Comparison of ENCODE assay signal across 8 cellular contexts in genomic region chr6:44338228-44339122, GRCh38. TPM values are rescaled to one million over a fixed set of nuclear protein-coding genes. Genes with fewer than 3 reads are reported as not detected.
DNase-seq lines count a peak whose midpoint lies in the region; ATAC-seq and TF ChIP-seq lines count a peak whose summit lies in the region.

No MANE protein-coding gene starts in this region.

- H3K4me1 ChIP-seq in H9 (ENCODE audit: insufficient read depth, low read length) (peaks cover 2% of the 10 kb centered on the region; the same call in 1 of the 2 replicates), right cardiac atrium (ENCODE audit: control insufficient read depth, insufficient read depth, low read length) (no peaks in the 10 kb centered on the region), gastrocnemius medialis (no peaks in the 10 kb centered on the region)

- no peak overlapping the region for H2BK15ac ChIP-seq in H9 (ENCODE audit: low read depth, low read length)

- WGBS in H9 (ENCODE audit: extremely low coverage, insufficient read length, low lambda C conversion rate), result no CpG with 5 or more reads among the region's 11 CpGs
- WGBS in right cardiac atrium, result 4% methylated on average over 11 of the region's 11 CpGs

- H2BK12ac ChIP-seq in H9 (ENCODE audit: insufficient read length, low read depth, low read length), result no peak overlapping the region

- H3K4ac ChIP-seq in H9 (ENCODE audit: low read depth, low read length), result no peak overlapping the region

- H2AFZ ChIP-seq in H9 (ENCODE audit: low read length), result no peak overlapping the region

- no peak overlapping the region for H4K5ac ChIP-seq in H9 (ENCODE audit: insufficient read length, low read depth, low read length)

- H3K27me3 ChIP-seq in H9 (ENCODE audit: insufficient read depth, low read length) (no peaks in the 10 kb centered on the region), right cardiac atrium (ENCODE audit: control insufficient read depth, insufficient read depth) (no peaks in the 10 kb centered on the region), gastrocnemius medialis (peaks cover 12 to 20% (median 16%) of the 10 kb centered on the region in 3 donors)

- H3K27ac Mint-ChIP-seq in H9, result 0 out of 7 replicates have a peak overlapping the region, but pooled peaks of 1 of the 3 experiments have one; percentile 52

- H3K9ac ChIP-seq in H9 (ENCODE audit: extremely low read depth, insufficient read length, low read length), result no peak overlapping the region

- H3K4me3 ChIP-seq in right cardiac atrium (ENCODE audit: low read length), result no peak overlapping the region
- H3K4me3 ChIP-seq in gastrocnemius medialis, result no peak overlapping the region

- no peak overlapping the region for H3K4me2 ChIP-seq in H9 (ENCODE audit: insufficient read depth, insufficient read length, low read length)

- H3K79me2 ChIP-seq in H9 (ENCODE audit: insufficient read depth, low read length), result no peaks in the 10 kb centered on the region

- intact Hi-C loops in right cardiac atrium (cut with DNase I) (loop anchor here in 3 of 4 donors (1.0 to 10.0 kb wide), 5 partner anchors 64 to 244 kb away; partner anchors contain the start of genes NFKBIE (in 1 of the 3) and TMEM151B (in 1 of the 3)), gastrocnemius medialis (cut with DNase I; ENCODE audit: low total_unique reads) (loop anchor here (1.0 to 5.0 kb wide), 3 partner anchors 70 to 241 kb away; no protein-coding TSS in a partner anchor)

- H3K23ac ChIP-seq in H9 (ENCODE audit: insufficient read length, low read depth, low read length), result no peak overlapping the region

- in situ Hi-C loops in gastrocnemius medialis (cut with MboI; ENCODE audit: low sequenced_read_pairs in 4 of 4), result loop anchor here in 2 of 4 donors (5.0 to 25.0 kb wide), 2 partner anchors 71 to 176 kb away; partner anchors contain the start of genes CAPN11 (in 2 of the 2) and NFKBIE (in 1 of the 2)

- H3K14ac ChIP-seq in H9 (ENCODE audit: insufficient read depth, low read length), result no peak overlapping the region

- peak; percentile 46 for DNase-seq in COLO668 (lab: John Stamatoyannopoulos, UW; ENCODE audit: unreplicated experiment)
- peak; percentile 74 for DNase-seq in H9
- DNase-seq in NCI-H187 (lab: John Stamatoyannopoulos, UW), result peak; percentile 37 to 70
- peak; percentile 17 to 61 (median 42) for DNase-seq in T-helper 1 cell
- peak in 38 of 56 donors; percentile 4 to 79 (median 28) for DNase-seq in amygdala (lab: John Stamatoyannopoulos, UW)
- DNase-seq in right cardiac atrium, result peak; percentile 19 to 80 (median 73)
- peak; percentile 13 to 40 for DNase-seq in gastrocnemius medialis

- H3K56ac ChIP-seq in H9 (ENCODE audit: insufficient read length, low read depth, low read length), result no peak overlapping the region

- TF ChIP-seq CTCF in H9 (conservative IDR thresholded peaks at IDR 0.05) (peak; percentile 88), gastrocnemius medialis (IDR thresholded peaks at IDR 0.05 in 4 of 5, conservative IDR thresholded peaks at IDR 0.05 in 1 of 5) (peak; percentile 37 to 73 (median 68))

- H4K20me1 ChIP-seq in H9 (ENCODE audit: control insufficient read depth, insufficient read depth, insufficient read length), result no peaks in the 10 kb centered on the region

- H4K8ac ChIP-seq in H9 (replicated peaks; ENCODE audit: insufficient read length, low read depth, low read length), result no peak overlapping the region

- no peaks in the 10 kb centered on the region for H3K79me1 ChIP-seq in H9 (ENCODE audit: insufficient read depth, low read depth, low read length, poor library complexity, severe bottlenecking)

- H3K18ac ChIP-seq in H9 (ENCODE audit: insufficient read length, low read depth, low read length), result no peak overlapping the region

- H3K23me2 ChIP-seq in H9 (ENCODE audit: insufficient read length, low read depth, low read length, poor library complexity, severe bottlenecking), result no peaks in the 10 kb centered on the region

- TF ChIP-seq POLR2A in gastrocnemius medialis (IDR thresholded peaks at IDR 0.05), result no peak

- peaks cover 33 to 35% of the 10 kb centered on the region in 2 experiments for H3K4me1 Mint-ChIP-seq in H9

- no peak overlapping the region for H3T11ph ChIP-seq in H9 (ENCODE audit: low read length)

- H2BK20ac ChIP-seq in H9 (ENCODE audit: low read depth, low read length, poor library complexity, severe bottlenecking), result no peak overlapping the region

- H3K9me3 ChIP-seq in H9 (ENCODE audit: control insufficient read depth, low read depth, low read length) (no peaks in the 10 kb centered on the region), right cardiac atrium (ENCODE audit: control insufficient read depth, low read length) (no peaks in the 10 kb centered on the region), gastrocnemius medialis (no peaks in the 10 kb centered on the region)

- H4K91ac ChIP-seq in H9 (ENCODE audit: insufficient read length, low read depth, low read length), result no peak overlapping the region

- ATAC-seq in right cardiac atrium (peak; percentile 71 to 73), gastrocnemius medialis (peak; percentile 75 to 93), GM21737 (IDR thresholded peaks at IDR 0.05; ENCODE audit: unreplicated experiment) (no peak)

- H3K27ac ChIP-seq in H9 (ENCODE audit: insufficient read length, low read depth, low read length) (no peak overlapping the region), right cardiac atrium (ENCODE audit: low read length) (no peak overlapping the region), gastrocnemius medialis (no peak overlapping the region)

- no peak overlapping the region for H2BK120ac ChIP-seq in H9 (ENCODE audit: low read depth, low read length, poor library complexity, severe bottlenecking)

- no peak overlapping the region for H2BK5ac ChIP-seq in H9 (ENCODE audit: insufficient read length, low read length)

- no peaks in the 10 kb centered on the region; a peak in 1 of 5 replicates for H3K9me3 Mint-ChIP-seq in H9

- no peaks in the 10 kb centered on the region for H3K36me3 ChIP-seq in gastrocnemius medialis

- no peak overlapping the region; a peak in 1 of 5 replicates for H3K4me3 Mint-ChIP-seq in H9

- H2AK5ac ChIP-seq in H9 (ENCODE audit: insufficient read length, low read length), result no peak overlapping the region

- H3K27me3 Mint-ChIP-seq in H9 (ENCODE audit: low read depth), result peaks cover 3% of the 10 kb centered on the region

- H3K36me3 Mint-ChIP-seq in H9 (ENCODE audit: insufficient read depth in 1 of 3, low read depth in 3 of 3), result no peaks in the 10 kb centered on the region

RNA-seq across cellular contexts. Expression of gene SPATS1, which starts 4.0 kb away (rescaled TPM):
- not detected in 2 replicates for total RNA-seq in H9 (2021)
- not detected for total RNA-seq in right cardiac atrium
- polyA plus RNA-seq in right cardiac atrium, result not detected
- not detected for total RNA-seq in gastrocnemius medialis

RNA-seq across cellular contexts. Expression of gene AARS2, which starts 25.3 kb away (rescaled TPM):
- total RNA-seq in H9 (2021), result 21.7 and 22.1 TPM in 2 replicates
- total RNA-seq in right cardiac atrium, result 10 to 100 TPM in 2 of 4 donors, 1 to 10 TPM in 2; 6.8 to 12.2 (median 9.3) TPM
- 4.5 TPM for polyA plus RNA-seq in right cardiac atrium
- 1 to 10 TPM; 3.9 to 6.3 (median 4.5) TPM for total RNA-seq in gastrocnemius medialis

RNA-seq across cellular contexts. Expression of gene CDC5L, which starts 49.0 kb away (rescaled TPM):
- total RNA-seq in H9 (2021) (34.3 and 34.6 TPM in 2 replicates), right cardiac atrium (10 to 100 TPM; 18.1 to 20.2 (median 19.7) TPM), gastrocnemius medialis (10 to 100 TPM; 26.3 to 30.3 (median 27.7) TPM)
- polyA plus RNA-seq in right cardiac atrium, result 9.9 TPM
